ENCODE assay signal across 1 cellular context in genomic region chr11:1847941-1848639, GRCh38.
TF ChIP-seq lines count a peak whose summit lies in the region.

No MANE protein-coding gene starts in this region.

TF ChIP-seq in K562, 482 proteins besides CTCF, POLR2A, EP300 and RAD21:
- 0 out of 2 replicates have a peak, but pooled peaks have one; percentile 14 for TF ChIP-seq JUND (IDR thresholded peaks at IDR 0.05; ENCODE audit: borderline replicate concordance, low read depth, low read length)
- TF ChIP-seq JUND (tag; IDR thresholded peaks at IDR 0.05; ENCODE audit: borderline replicate concordance, low read depth, low read length): no peak
- TF ChIP-seq FUS (optimal IDR thresholded peaks at IDR 0.05; ENCODE audit: low read depth, low read length): no peak
- TF ChIP-seq ZBTB7A (IDR thresholded peaks at IDR 0.05; ENCODE audit: borderline replicate concordance, control insufficient read depth, low read depth, low read length): no peak
- TF ChIP-seq ZNF121 (CRISPR knock-in tag; conservative IDR thresholded peaks at IDR 0.05): no peak
- TF ChIP-seq ZNF277 (CRISPR knock-in tag; IDR thresholded peaks at IDR 0.05; ENCODE audit: borderline replicate concordance): no peak
- TF ChIP-seq ATF3 (IDR thresholded peaks at IDR 0.05): peak; percentile 41; the same call in 1 of the 2 replicates
- no peak for TF ChIP-seq ATF3 (CRISPR knock-in tag; conservative IDR thresholded peaks at IDR 0.05)
- TF ChIP-seq TAF1 (IDR thresholded peaks at IDR 0.05; ENCODE audit: control insufficient read depth, extremely low read depth, insufficient read depth, low read length, severe bottlenecking): no peak
- no peak for TF ChIP-seq THRA (IDR thresholded peaks at IDR 0.05)
- no peak for TF ChIP-seq MNT (conservative IDR thresholded peaks at IDR 0.05)
- TF ChIP-seq EGR1 (conservative IDR thresholded peaks at IDR 0.05): peak; percentile 53
- TF ChIP-seq HNRNPUL1 (IDR thresholded peaks at IDR 0.05; ENCODE audit: low read length): no peak
- TF ChIP-seq DNMT1 (IDR thresholded peaks at IDR 0.05): no peak
- TF ChIP-seq ZNF408 (CRISPR knock-in tag; IDR thresholded peaks at IDR 0.05; ENCODE audit: low read depth): no peak
- TF ChIP-seq ZNF639 (CRISPR knock-in tag; conservative IDR thresholded peaks at IDR 0.05 in 1 of 2, IDR thresholded peaks at IDR 0.05 in 1 of 2): no peak
